13 cellular contexts compared by ENCODE assay signal in genomic region chrX:48447201-48447600, GRCh38. TPM values are rescaled to one million over a fixed set of nuclear protein-coding genes. Genes with fewer than 3 reads are reported as not detected.
"Had no signal": no experiment of that assay in that cellular context is flagged by ENCODE, and none has a peak within 500 bp of the region (broad histone marks: within the 10 kb centered on the region; RNA-seq: fewer than 3 reads in every experiment).

No MANE protein-coding gene starts in this region.

RNA-seq across cellular contexts. Expression of gene SSX4B, which starts 35.4 kb away (rescaled TPM):
- total RNA-seq: activated B cell treated with CpG ODN at 0.5 μM for 24 hours; activated CD4-positive, alpha-beta memory T cell treated with anti-CD3 and anti-CD28 coated beads for 36 hours; activated CD4-positive, alpha-beta memory T cell treated with anti-CD3 and anti-CD28 coated beads, Interleukin-2, amount 10 ng/mL, durations not matched to agents 7 days and 5 days; activated CD4-positive, alpha-beta T cell treated with anti-CD3 and anti-CD28 coated beads for 36 hours; activated CD4-positive, alpha-beta T cell treated with anti-CD3 and anti-CD28 coated beads, Interleukin-2, amount 10 ng/mL, durations not matched to agents 24 days and 14 days; activated CD4-positive, alpha-beta T cell treated with anti-CD3 and anti-CD28 coated beads, Interleukin-2, amount 10 ng/mL, durations not matched to agents 7 days and 5 days; activated CD8-positive, alpha-beta memory T cell treated with anti-CD3 and anti-CD28 coated beads for 36 hours; activated CD8-positive, alpha-beta memory T cell treated with anti-CD3 and anti-CD28 coated beads, Interleukin-2, amount 10 ng/mL, durations not matched to agents 7 days and 5 days; activated CD8-positive, alpha-beta T cell treated with anti-CD3 and anti-CD28 coated beads for 36 hours; activated CD8-positive, alpha-beta T cell treated with anti-CD3 and anti-CD28 coated beads, Interleukin-2, amount 10 ng/mL, durations not matched to agents 7 days and 5 days; T-helper 1 cell treated with Interleukin-12 subunit alpha and Interleukin-12 subunit beta and Interleukin-4 antibody, amounts not matched to agents 30 ng/mL and 1 ng/mL, for 36 hours; T-helper 17 cell; T-helper 2 cell treated with Interferon-gamma antibody and Interleukin-4, amounts not matched to agents 100 ng/mL and 5 ng/mL, for 36 hours had no signal
